In the genomic region with DNA sequence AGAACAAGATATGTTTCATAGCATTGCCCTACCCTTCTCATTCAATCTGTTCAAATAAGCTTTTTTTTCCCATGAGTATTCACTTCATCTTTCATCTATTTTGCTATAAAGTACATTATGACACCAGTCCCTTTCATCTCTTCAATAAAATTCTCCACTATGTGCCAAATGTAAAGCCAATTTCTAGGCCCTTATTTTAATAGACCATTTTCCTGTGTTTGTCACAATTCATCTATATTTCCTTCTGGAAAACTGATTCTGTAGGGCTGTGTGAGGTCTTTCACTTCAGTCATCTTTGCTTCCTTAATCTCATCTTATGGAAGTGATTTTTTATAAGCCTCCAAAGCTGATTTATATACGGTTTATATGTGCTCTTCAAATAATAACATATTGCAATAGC, we compare ENCODE assay signal across 24 cellular contexts.
"Had no signal": no experiment of that assay in that cellular context is flagged by ENCODE, and none has a peak within 500 bp of the region (broad histone marks: within the 10 kb centered on the region; RNA-seq: fewer than 3 reads in every experiment).

No MANE protein-coding gene starts in this region.

- H3K4me3 ChIP-seq: colonic mucosa, coronary artery, dorsolateral prefrontal cortex, esophagus muscularis mucosa, esophagus squamous epithelium, gastrocnemius medialis, gastroesophageal sphincter, heart left ventricle, heart right ventricle had no signal

- H3K9me3 ChIP-seq: colonic mucosa, esophagus muscularis mucosa, gastrocnemius medialis, gastroesophageal sphincter had no signal

- FAIRE-seq: endothelial cell of umbilical vein had no signal

- H3K36me3 ChIP-seq: colonic mucosa, esophagus muscularis mucosa, esophagus squamous epithelium, gastrocnemius medialis, gastroesophageal sphincter, heart left ventricle, heart right ventricle had no signal

- DNase-seq: colonic mucosa; cortex of kidney; dermis blood vessel endothelial cell; dorsolateral prefrontal cortex; effector CD4-positive, alpha-beta T cell; effector CD8-positive, alpha-beta T cell; effector memory CD4-positive, alpha-beta T cell; effector memory CD8-positive, alpha-beta T cell; endodermal cell; erythroblast; esophagus squamous epithelium; foreskin fibroblast; foreskin keratinocyte; foreskin melanocyte; gastrocnemius medialis; glutamatergic neuron; head of caudate nucleus; heart left ventricle; heart right ventricle had no signal

- H3K27me3 ChIP-seq: colonic mucosa, dorsolateral prefrontal cortex, esophagus muscularis mucosa, esophagus squamous epithelium, foreskin keratinocyte, gastrocnemius medialis, gastroesophageal sphincter, heart left ventricle, heart right ventricle had no signal

- H3K27ac ChIP-seq: colonic mucosa, coronary artery, dorsolateral prefrontal cortex, epithelial cell of prostate, esophagus muscularis mucosa, esophagus squamous epithelium, foreskin keratinocyte, gastrocnemius medialis, gastroesophageal sphincter, heart left ventricle, heart right ventricle had no signal
